8 cellular contexts compared by ENCODE assay signal in the genomic region with DNA sequence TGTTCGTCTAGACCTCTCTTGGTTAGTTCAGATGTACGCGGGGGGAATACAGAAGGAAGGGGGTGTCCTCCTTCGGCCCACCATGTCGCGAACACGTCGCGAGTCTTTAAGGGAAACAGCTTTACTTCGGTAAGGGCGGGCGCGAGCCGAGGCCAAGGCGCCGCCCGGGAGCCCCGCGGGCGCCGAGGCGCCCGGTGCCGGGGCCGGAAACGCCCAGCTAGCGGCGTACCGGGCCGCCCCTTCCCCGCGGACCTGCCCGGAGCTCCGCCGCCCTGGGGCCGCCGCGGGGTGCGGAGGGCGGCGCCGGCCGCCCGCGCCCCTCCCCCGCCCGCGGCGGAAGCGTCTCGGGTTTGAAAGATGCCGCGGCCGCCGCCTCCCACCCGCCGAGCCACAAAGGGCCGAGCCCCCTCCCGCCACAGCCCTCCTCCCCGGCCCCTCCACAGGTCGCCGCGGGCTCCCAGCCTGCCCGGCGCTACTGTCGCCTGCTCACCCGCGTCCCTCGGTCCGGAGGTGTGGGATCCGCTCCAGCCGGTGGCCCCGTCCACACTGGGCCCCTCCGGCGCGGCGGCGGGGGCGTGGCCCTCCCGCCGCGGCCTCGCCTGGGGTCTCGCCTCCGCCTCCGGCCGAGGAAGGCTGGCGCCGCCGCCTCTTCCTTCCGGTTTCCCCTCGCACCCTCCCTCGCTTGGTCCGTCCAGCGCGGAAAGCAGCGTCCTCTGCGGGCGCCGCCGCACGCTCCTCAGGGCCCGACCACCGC. TPM values are rescaled to one million over a fixed set of nuclear protein-coding genes. Genes with fewer than 3 reads are reported as not detected.
A peak's percentile ranks its signal among the peaks of the same experiment; 100 is the strongest.
DNase-seq lines count a peak whose midpoint lies in the region; ATAC-seq, FAIRE-seq and TF ChIP-seq lines count a peak whose summit lies in the region.

KBTBD2 (minus strand) TSS at position 715 of the 754 bp plus-strand sequence. CDS start 12,156 bp downstream, outside the sequence.

- 3% methylated on average over 17 of the region's 104 CpGs for WGBS in HepG2 (ENCODE audit: low lambda C conversion rate)

- no peaks in the 10 kb centered on the region for H3K36me3 ChIP-seq in HepG2 (replicated peaks in 1 of 2; ENCODE audit: control insufficient read depth in 1 of 2, insufficient read depth in 2 of 2, low read length in 2 of 2)

- H3K36me3 Mint-ChIP-seq in dendritic cell treated with granulocyte-macrophage colony-stimulating factor and Interleukin-4, amounts not matched to agents 40 ng/mL and 50 ng/mL, for 4 days (ENCODE audit: low read depth) = peaks cover 25% of the 10 kb centered on the region

- H3K27ac Mint-ChIP-seq in dendritic cell treated with granulocyte-macrophage colony-stimulating factor and Interleukin-4, amounts not matched to agents 40 ng/mL and 50 ng/mL, for 4 days = peak within 1 kb of the TSS; percentile 100

- H3K27me3 ChIP-seq in HepG2 (ENCODE audit: control insufficient read depth in 1 of 2, insufficient read depth in 2 of 2, low read length in 2 of 2) = no peaks in the 10 kb centered on the region

- TF ChIP-seq POLR2A in HepG2 (IDR thresholded peaks at IDR 0.05; ENCODE audit: insufficient read depth in 1 of 2, low read depth in 2 of 2, low read length in 2 of 2) = peak; percentile 66

- intact Hi-C loops in dendritic cell treated with granulocyte-macrophage colony-stimulating factor and Interleukin-4, amounts not matched to agents 40 ng/mL and 50 ng/mL, for 4 days (cut with micrococcal nuclease) = loop anchor here (5.0 kb wide), 2 partner anchors 171 to 399 kb away; partner anchors contain the start of genes LSM5 and NT5C3A
- intact Hi-C loops in HepG2 (cut with micrococcal nuclease; ENCODE audit: unreplicated experiment) = loop anchor here (5.0 to 10.0 kb wide), 3 partner anchors 94 to 216 kb away; partner anchors contain the start of gene RP9

- TF ChIP-seq EP300 in HepG2 (IDR thresholded peaks at IDR 0.05; ENCODE audit: low read depth in 2 of 2, low read length in 2 of 2) = no peak
- TF ChIP-seq EP300 in HepG2 (CRISPR knock-in tag; IDR thresholded peaks at IDR 0.05; ENCODE audit: borderline replicate concordance) = no peak

- POLR2A ChIA-PET in HepG2 (lab: Yijun Ruan, JAX) = interaction anchor here (1.3 to 1.8 kb wide), 3 partner anchors 7 to 52 kb away, joined by 4 to 7 read pairs (median 6); no protein-coding TSS in a partner anchor

- FAIRE-seq in HepG2 (lab: Jason Lieb, UNC) = no peak

- in situ Hi-C loops in HepG2 (cut with HindIII; ENCODE audit: extremely low pct_ligation_motif_present, low pct_unique_long_range_greater_than_20kb) = no loop called here

- H3K79me2 ChIP-seq in HepG2 (ENCODE audit: insufficient read depth, low read length) = peaks cover 55% of the 10 kb centered on the region

- H3K4me2 ChIP-seq in HepG2 (ENCODE audit: low read depth, low read length) = peak within 1 kb of the TSS; percentile 79

- H3K4me3 ChIP-seq in HepG2 (replicated peaks in 1 of 3; ENCODE audit: insufficient read depth in 1 of 3, low read depth in 2 of 3, low read length in 3 of 3) = peak within 1 kb of the TSS; percentile 79 to 97 (median 80)

- ATAC-seq in GM18868 (IDR thresholded peaks at IDR 0.05; ENCODE audit: unreplicated experiment) (peak; percentile 60), HG03097 (IDR thresholded peaks at IDR 0.05; ENCODE audit: low FRiP score, unreplicated experiment) (peak; percentile 60), HepG2 (peak; percentile 83)

- TF ChIP-seq CTCF in HepG2 (CRISPR knock-in tag; IDR thresholded peaks at IDR 0.05) = peak; percentile 52

- TF ChIP-seq RAD21 in HepG2 (CRISPR knock-in tag; IDR thresholded peaks at IDR 0.05) = peak; percentile 43; the same call in 1 of the 2 replicates

- peaks cover 51% of the 10 kb centered on the region for H3K4me1 Mint-ChIP-seq in dendritic cell treated with granulocyte-macrophage colony-stimulating factor and Interleukin-4, amounts not matched to agents 40 ng/mL and 50 ng/mL, for 4 days (ENCODE audit: low read depth)

- no peaks in the 10 kb centered on the region for H3K9me3 Mint-ChIP-seq in dendritic cell treated with granulocyte-macrophage colony-stimulating factor and Interleukin-4, amounts not matched to agents 40 ng/mL and 50 ng/mL, for 4 days

- CTCF ChIA-PET in HepG2 (lab: Yijun Ruan, JAX; ENCODE audit: low intra/inter-chr PET ratio, low total read pairs) = no interaction called here

- peaks cover 59% of the 10 kb centered on the region for H3K4me1 ChIP-seq in HepG2 (ENCODE audit: insufficient read depth, low read length)

- peak; percentile 67 for DNase-seq in AG08396 (ENCODE audit: low spot score)
- DNase-seq in NCI-H446 treated with DMSO at 0.1 percent for 48 hours (lab: John Stamatoyannopoulos, UW) = peak; percentile 63
- peak; percentile 83 for DNase-seq in activated CD4-positive, alpha-beta T cell treated with anti-CD3 and anti-CD28 coated beads for 48 hours
- DNase-seq in HepG2 (ENCODE audit: low spot score) = peak; percentile 80
- DNase-seq in stimulated activated CD4-positive, alpha-beta T cell treated with anti-CD3 and anti-CD28 coated beads, Interleukin-2, amount 100 ng/mL, for 48 hours = peak; percentile 60 to 63

- H3K9me3 ChIP-seq in HepG2 (ENCODE audit: low read length) = no peaks in the 10 kb centered on the region

- H3K9ac ChIP-seq in HepG2 (ENCODE audit: insufficient read depth, low read depth, low read length) = peak within 1 kb of the TSS; percentile 96

- peak within 1 kb of the TSS; percentile 96 for H3K27ac ChIP-seq in HepG2 (ENCODE audit: extremely low read length, insufficient read depth, low read length)

- H3K4me3 Mint-ChIP-seq in dendritic cell treated with granulocyte-macrophage colony-stimulating factor and Interleukin-4, amounts not matched to agents 40 ng/mL and 50 ng/mL, for 4 days = peak within 1 kb of the TSS; percentile 93

- peaks cover 28% of the 10 kb centered on the region for H4K20me1 ChIP-seq in HepG2 (ENCODE audit: insufficient read depth, low read length)

- no peak within 1 kb of the TSS for H2AFZ ChIP-seq in HepG2 (ENCODE audit: low read length)

- no peaks in the 10 kb centered on the region for H3K27me3 Mint-ChIP-seq in dendritic cell treated with granulocyte-macrophage colony-stimulating factor and Interleukin-4, amounts not matched to agents 40 ng/mL and 50 ng/mL, for 4 days

- BruUV-seq in HepG2 (replicated peaks; lab: Mats Ljungman, UMichigan) = no TSS peak

RNA-seq across cellular contexts. Expression of gene KBTBD2, which starts in this region (rescaled TPM):
- total RNA-seq in HepG2 (2016; rRNA removed; fragmentation: Illumina TruSeq; extraction: Trizol) = 25.2 and 33.6 TPM in 2 replicates
- 7.9 and 13.5 TPM in 2 replicates for total RNA-seq in HepG2 (2016; cell fraction: cytosol; rRNA removed; fragmentation: Illumina TruSeq; extraction: Trizol; ENCODE audit: low read depth)
- 25.6 and 31.4 TPM in 2 replicates for total RNA-seq in HepG2 (2016; cell fraction: insoluble cytoplasmic fraction; rRNA removed; fragmentation: Illumina TruSeq; extraction: Trizol)
- 18.4 and 19.0 TPM in 2 replicates for total RNA-seq in HepG2 (2016; cell fraction: membrane; rRNA removed; fragmentation: Illumina TruSeq; extraction: Trizol)
- total RNA-seq in HepG2 (2016; cell fraction: nucleus; rRNA removed; fragmentation: Illumina TruSeq; extraction: Trizol) = 25.8 and 27.2 TPM in 2 replicates
- 20.1 and 24.0 TPM in 2 replicates for polyA plus RNA-seq in HepG2 (2011; rRNA removed)
- 10.9 and 15.6 TPM in 2 replicates for polyA plus RNA-seq in HepG2 (2011; cell fraction: cytosol; rRNA removed)
- 19.7 and 19.8 TPM in 2 replicates for polyA plus RNA-seq in HepG2 (2011; cell fraction: nucleus; rRNA removed)
- 28.6 and 34.5 TPM in 2 replicates for polyA plus RNA-seq in HepG2 (2012)
- 4.4 and 4.5 TPM in 2 replicates for polyA plus RNA-seq in HepG2 (2016; cell fraction: cytosol; fragmentation: Illumina TruSeq; extraction: Trizol; ENCODE audit: low read depth)
- polyA plus RNA-seq in HepG2 (2016; cell fraction: insoluble cytoplasmic fraction; fragmentation: Illumina TruSeq; extraction: Trizol; ENCODE audit: low read depth) = 19.2 and 21.5 TPM in 2 replicates
- polyA plus RNA-seq in HepG2 (2016; cell fraction: membrane; fragmentation: Illumina TruSeq; extraction: Trizol; ENCODE audit: low read depth) = 8.7 and 9.9 TPM in 2 replicates
- polyA plus RNA-seq in HepG2 (2016; cell fraction: nucleus; fragmentation: Illumina TruSeq; extraction: Trizol; ENCODE audit: insufficient read depth, low read depth) = 29.1 and 29.9 TPM in 2 replicates
- polyA minus RNA-seq in HepG2 (2011; rRNA and poly(A)+ RNA removed; ENCODE audit: low replicate concordance) = 16.4 and 17.8 TPM in 2 replicates
- polyA minus RNA-seq in HepG2 (2011; cell fraction: cytosol; rRNA and poly(A)+ RNA removed) = 30.3 and 34.7 TPM in 2 replicates
- 64.3 and 71.3 TPM in 2 replicates for polyA minus RNA-seq in HepG2 (2011; cell fraction: nucleus; rRNA and poly(A)+ RNA removed)

Comparison
In these comparisons a context has a peak if more than half of its experiments do, and no peak if none do; other contexts are left out.
1. Peak in every context shown above with its lines: DNase-seq, ATAC-seq, H3K4me3 ChIP-seq and H3K27ac ChIP-seq.